1 cellular context compared by ENCODE assay signal in the genomic region with DNA sequence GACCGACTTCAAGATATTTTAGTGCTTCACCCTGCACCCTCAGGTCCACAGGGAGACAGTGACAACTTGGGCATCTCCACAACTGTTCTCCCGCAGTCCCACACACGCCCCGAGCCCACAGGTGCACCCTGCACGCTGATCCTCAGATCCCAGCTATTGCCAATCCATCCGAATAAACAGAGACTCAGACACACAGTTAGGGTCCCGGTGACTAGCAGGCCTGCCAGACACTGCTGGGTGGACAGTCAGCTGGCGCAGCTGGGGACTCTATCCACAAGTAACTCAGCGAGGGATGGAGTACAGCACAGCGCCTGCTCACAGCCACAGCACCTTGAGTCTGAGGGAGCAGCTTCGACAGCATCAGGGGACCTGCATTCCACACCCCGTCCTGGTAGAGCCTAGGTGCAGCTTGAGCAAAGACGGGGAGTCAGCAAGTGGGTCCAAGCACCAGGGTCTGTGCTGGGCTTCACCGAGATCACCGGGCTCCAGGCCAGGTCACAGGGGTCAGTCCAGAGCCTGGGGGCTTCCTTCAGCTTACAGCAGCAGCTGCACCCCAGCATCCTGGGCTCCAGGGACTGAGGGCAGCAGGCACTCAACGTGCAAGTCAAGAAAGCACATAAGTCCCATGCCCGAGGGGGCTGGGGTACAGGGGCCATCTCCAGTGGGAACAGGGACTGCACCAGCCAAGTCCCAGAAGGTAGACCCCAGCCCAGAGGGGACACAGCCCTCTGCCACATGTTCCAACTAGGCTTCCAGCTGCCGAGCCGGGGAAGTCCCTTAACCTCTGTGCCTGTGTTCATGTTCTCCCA.
TF ChIP-seq lines count a peak whose summit lies in the region.

No MANE protein-coding gene starts in this region.

TF ChIP-seq in K562, 482 proteins besides CTCF, POLR2A, EP300 and RAD21 (continued from another document and continues in another):
- TF ChIP-seq, protein P1, sequence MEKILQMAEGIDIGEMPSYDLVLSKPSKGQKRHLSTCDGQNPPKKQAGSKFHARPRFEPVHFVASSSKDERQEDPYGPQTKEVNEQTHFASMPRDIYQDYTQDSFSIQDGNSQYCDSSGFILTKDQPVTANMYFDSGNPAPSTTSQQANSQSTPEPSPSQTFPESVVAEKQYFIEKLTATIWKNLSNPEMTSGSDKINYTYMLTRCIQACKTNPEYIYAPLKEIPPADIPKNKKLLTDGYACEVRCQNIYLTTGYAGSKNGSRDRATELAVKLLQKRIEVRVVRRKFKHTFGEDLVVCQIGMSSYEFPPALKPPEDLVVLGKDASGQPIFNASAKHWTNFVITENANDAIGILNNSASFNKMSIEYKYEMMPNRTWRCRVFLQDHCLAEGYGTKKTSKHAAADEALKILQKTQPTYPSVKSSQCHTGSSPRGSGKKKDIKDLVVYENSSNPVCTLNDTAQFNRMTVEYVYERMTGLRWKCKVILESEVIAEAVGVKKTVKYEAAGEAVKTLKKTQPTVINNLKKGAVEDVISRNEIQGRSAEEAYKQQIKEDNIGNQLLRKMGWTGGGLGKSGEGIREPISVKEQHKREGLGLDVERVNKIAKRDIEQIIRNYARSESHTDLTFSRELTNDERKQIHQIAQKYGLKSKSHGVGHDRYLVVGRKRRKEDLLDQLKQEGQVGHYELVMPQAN (IDR thresholded peaks at IDR 0.05; ENCODE audit: borderline replicate concordance) = no peak
- TF ChIP-seq NFIC (IDR thresholded peaks at IDR 0.05) (peak; percentile 3; the same call in 1 of the 2 replicates), ARNT (IDR thresholded peaks at IDR 0.05) (no peak), PML (IDR thresholded peaks at IDR 0.05; ENCODE audit: low read length) (0 out of 2 replicates have a peak, but pooled peaks have one; percentile 15), ZNF79 (CRISPR knock-in tag; IDR thresholded peaks at IDR 0.05; ENCODE audit: low read depth) (no peak), ZNF583 (CRISPR knock-in tag; IDR thresholded peaks at IDR 0.05) (no peak), RBM14 (IDR thresholded peaks at IDR 0.05; ENCODE audit: borderline replicate concordance, insufficient read depth, low read depth, low read length) (no peak), ZC3H11A (IDR thresholded peaks at IDR 0.05; ENCODE audit: low read depth, low read length) (no peak), EGR1 (conservative IDR thresholded peaks at IDR 0.05) (no peak), ZNF253 (CRISPR knock-in tag; conservative IDR thresholded peaks at IDR 0.05) (no peak; the same call in 1 of the 2 replicates), HMG20B (CRISPR knock-in tag; IDR thresholded peaks at IDR 0.05) (no peak), CREM (IDR thresholded peaks at IDR 0.05; ENCODE audit: low read depth) (0 out of 2 replicates have a peak, but pooled peaks have one; percentile 32), TAF1 (IDR thresholded peaks at IDR 0.05; ENCODE audit: control insufficient read depth, extremely low read depth, insufficient read depth, low read length, severe bottlenecking) (peak; percentile 4), MYNN (IDR thresholded peaks at IDR 0.05) (peak; percentile 54), MYNN (CRISPR knock-in tag; IDR thresholded peaks at IDR 0.05) (no peak), ZNF354B (CRISPR knock-in tag; IDR thresholded peaks at IDR 0.05) (no peak), PHB2 (IDR thresholded peaks at IDR 0.05; ENCODE audit: low read depth) (no peak), MED1 (CRISPR knock-in tag; IDR thresholded peaks at IDR 0.05; ENCODE audit: borderline replicate concordance) (no peak), JUN (IDR thresholded peaks at IDR 0.05; ENCODE audit: borderline replicate concordance, low read depth, low read length) (no peak), JUN (CRISPR knock-in tag; IDR thresholded peaks at IDR 0.05; ENCODE audit: borderline replicate concordance) (no peak), MAFG (tag; conservative IDR thresholded peaks at IDR 0.05) (no peak), RNF2 (IDR thresholded peaks at IDR 0.05) (no peak)
- TF ChIP-seq, protein P2, sequence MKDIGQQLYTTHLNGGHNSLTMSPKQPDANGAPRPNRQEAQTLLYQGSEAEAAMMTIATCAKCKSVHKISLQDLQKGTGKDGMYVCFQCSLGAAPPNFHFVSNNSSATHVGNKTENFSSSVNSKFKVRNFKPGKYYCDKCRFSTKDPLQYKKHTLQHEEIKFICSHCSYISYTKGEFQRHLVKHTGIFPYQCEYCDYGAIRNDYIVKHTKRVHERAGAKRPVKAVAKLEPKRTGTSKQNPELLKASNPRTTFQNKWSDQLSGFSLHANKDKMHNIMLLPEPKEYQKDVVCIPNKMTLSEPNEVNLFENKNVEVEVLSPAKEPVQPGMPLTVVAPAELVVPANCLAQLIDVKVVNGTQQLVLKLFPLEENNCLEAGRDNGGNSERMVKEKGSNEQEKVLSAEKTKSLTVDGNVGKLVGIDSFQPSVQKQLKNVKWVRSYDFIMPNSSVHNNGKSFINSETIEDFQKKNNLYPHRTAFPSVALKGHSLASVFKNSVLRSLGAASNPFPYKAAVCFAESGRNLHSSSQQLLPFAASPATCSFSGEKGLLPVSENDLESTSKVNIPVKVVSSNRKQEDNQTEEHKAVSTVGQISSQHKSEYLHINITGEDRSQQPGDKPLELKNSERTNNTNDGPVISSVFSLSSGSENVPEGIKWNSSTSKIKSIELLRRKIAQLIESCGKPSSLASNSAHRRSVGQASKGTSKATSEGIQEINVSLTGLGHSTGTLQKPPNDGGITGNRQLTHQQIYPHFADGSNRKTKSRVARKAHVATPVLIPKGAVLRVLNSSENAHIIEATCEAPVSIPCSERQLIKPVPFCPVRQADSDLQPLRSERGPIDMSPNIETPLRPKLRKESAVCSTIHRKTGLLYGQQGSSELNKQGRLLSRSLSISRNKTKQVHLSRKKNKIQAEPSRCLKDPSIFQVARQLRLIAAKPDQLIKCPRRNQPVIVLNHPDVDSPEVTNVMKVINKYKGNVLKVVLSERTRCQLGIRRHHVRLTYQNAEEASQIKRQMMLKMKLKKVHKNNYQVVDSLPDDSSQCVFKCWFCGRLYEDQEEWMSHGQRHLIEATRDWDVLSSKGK (CRISPR knock-in tag; IDR thresholded peaks at IDR 0.05) = no peak
- TF ChIP-seq, protein P3, sequence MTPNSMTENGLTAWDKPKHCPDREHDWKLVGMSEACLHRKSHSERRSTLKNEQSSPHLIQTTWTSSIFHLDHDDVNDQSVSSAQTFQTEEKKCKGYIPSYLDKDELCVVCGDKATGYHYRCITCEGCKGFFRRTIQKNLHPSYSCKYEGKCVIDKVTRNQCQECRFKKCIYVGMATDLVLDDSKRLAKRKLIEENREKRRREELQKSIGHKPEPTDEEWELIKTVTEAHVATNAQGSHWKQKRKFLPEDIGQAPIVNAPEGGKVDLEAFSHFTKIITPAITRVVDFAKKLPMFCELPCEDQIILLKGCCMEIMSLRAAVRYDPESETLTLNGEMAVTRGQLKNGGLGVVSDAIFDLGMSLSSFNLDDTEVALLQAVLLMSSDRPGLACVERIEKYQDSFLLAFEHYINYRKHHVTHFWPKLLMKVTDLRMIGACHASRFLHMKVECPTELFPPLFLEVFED (CRISPR knock-in tag; conservative IDR thresholded peaks at IDR 0.05) = no peak
- TF ChIP-seq, protein P4, sequence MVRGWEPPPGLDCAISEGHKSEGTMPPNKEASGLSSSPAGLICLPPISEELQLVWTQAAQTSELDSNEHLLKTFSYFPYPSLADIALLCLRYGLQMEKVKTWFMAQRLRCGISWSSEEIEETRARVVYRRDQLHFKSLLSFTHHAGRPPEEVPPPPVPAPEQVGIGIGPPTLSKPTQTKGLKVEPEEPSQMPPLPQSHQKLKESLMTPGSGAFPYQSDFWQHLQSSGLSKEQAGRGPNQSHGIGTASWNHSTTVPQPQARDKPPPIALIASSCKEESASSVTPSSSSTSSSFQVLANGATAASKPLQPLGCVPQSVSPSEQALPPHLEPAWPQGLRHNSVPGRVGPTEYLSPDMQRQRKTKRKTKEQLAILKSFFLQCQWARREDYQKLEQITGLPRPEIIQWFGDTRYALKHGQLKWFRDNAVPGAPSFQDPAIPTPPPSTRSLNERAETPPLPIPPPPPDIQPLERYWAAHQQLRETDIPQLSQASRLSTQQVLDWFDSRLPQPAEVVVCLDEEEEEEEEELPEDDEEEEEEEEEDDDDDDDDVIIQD (CRISPR knock-in tag; IDR thresholded peaks at IDR 0.05) = no peak
- TF ChIP-seq, protein P5, sequence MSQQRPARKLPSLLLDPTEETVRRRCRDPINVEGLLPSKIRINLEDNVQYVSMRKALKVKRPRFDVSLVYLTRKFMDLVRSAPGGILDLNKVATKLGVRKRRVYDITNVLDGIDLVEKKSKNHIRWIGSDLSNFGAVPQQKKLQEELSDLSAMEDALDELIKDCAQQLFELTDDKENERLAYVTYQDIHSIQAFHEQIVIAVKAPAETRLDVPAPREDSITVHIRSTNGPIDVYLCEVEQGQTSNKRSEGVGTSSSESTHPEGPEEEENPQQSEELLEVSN (IDR thresholded peaks at IDR 0.05; ENCODE audit: borderline replicate concordance in 1 of 2, extremely low read depth in 1 of 2, insufficient read depth in 1 of 2, insufficient read length in 1 of 2, low read depth in 1 of 2, low read length in 1 of 2, poor library complexity in 1 of 2, severe bottlenecking in 1 of 2) = no peak
- TF ChIP-seq, protein P6, sequence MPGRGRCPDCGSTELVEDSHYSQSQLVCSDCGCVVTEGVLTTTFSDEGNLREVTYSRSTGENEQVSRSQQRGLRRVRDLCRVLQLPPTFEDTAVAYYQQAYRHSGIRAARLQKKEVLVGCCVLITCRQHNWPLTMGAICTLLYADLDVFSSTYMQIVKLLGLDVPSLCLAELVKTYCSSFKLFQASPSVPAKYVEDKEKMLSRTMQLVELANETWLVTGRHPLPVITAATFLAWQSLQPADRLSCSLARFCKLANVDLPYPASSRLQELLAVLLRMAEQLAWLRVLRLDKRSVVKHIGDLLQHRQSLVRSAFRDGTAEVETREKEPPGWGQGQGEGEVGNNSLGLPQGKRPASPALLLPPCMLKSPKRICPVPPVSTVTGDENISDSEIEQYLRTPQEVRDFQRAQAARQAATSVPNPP (IDR thresholded peaks at IDR 0.05; ENCODE audit: borderline replicate concordance, insufficient read depth, insufficient read length) = no peak
- TF ChIP-seq, protein P7, sequence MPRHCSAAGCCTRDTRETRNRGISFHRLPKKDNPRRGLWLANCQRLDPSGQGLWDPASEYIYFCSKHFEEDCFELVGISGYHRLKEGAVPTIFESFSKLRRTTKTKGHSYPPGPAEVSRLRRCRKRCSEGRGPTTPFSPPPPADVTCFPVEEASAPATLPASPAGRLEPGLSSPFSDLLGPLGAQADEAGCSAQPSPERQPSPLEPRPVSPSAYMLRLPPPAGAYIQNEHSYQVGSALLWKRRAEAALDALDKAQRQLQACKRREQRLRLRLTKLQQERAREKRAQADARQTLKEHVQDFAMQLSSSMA (CRISPR knock-in tag; IDR thresholded peaks at IDR 0.05) = no peak
- TF ChIP-seq, protein P8, sequence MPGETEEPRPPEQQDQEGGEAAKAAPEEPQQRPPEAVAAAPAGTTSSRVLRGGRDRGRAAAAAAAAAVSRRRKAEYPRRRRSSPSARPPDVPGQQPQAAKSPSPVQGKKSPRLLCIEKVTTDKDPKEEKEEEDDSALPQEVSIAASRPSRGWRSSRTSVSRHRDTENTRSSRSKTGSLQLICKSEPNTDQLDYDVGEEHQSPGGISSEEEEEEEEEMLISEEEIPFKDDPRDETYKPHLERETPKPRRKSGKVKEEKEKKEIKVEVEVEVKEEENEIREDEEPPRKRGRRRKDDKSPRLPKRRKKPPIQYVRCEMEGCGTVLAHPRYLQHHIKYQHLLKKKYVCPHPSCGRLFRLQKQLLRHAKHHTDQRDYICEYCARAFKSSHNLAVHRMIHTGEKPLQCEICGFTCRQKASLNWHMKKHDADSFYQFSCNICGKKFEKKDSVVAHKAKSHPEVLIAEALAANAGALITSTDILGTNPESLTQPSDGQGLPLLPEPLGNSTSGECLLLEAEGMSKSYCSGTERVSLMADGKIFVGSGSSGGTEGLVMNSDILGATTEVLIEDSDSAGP (CRISPR knock-in tag; IDR thresholded peaks at IDR 0.05) = no peak
- TF ChIP-seq, protein P9, sequence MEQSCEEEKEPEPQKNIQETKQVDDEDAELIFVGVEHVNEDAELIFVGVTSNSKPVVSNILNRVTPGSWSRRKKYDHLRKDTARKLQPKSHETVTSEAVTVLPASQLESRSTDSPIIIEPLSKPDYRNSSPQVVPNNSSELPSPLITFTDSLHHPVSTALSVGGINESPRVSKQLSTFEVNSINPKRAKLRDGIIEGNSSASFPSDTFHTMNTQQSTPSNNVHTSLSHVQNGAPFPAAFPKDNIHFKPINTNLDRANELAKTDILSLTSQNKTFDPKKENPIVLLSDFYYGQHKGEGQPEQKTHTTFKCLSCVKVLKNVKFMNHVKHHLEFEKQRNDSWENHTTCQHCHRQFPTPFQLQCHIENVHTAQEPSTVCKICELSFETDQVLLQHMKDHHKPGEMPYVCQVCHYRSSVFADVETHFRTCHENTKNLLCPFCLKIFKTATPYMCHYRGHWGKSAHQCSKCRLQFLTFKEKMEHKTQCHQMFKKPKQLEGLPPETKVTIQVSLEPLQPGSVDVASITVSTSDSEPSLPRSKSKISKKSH (CRISPR knock-in tag; IDR thresholded peaks at IDR 0.05) = no peak
- TF ChIP-seq, protein P10, sequence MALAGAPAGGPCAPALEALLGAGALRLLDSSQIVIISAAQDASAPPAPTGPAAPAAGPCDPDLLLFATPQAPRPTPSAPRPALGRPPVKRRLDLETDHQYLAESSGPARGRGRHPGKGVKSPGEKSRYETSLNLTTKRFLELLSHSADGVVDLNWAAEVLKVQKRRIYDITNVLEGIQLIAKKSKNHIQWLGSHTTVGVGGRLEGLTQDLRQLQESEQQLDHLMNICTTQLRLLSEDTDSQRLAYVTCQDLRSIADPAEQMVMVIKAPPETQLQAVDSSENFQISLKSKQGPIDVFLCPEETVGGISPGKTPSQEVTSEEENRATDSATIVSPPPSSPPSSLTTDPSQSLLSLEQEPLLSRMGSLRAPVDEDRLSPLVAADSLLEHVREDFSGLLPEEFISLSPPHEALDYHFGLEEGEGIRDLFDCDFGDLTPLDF (CRISPR knock-in tag; IDR thresholded peaks at IDR 0.05) = peak; percentile 61; the same call in 1 of the 2 replicates
- TF ChIP-seq, protein P11, sequence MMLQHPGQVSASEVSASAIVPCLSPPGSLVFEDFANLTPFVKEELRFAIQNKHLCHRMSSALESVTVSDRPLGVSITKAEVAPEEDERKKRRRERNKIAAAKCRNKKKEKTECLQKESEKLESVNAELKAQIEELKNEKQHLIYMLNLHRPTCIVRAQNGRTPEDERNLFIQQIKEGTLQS (IDR thresholded peaks at IDR 0.05) = no peak
- TF ChIP-seq, protein P11 (CRISPR knock-in tag; conservative IDR thresholded peaks at IDR 0.05) = no peak
- TF ChIP-seq, protein P12, sequence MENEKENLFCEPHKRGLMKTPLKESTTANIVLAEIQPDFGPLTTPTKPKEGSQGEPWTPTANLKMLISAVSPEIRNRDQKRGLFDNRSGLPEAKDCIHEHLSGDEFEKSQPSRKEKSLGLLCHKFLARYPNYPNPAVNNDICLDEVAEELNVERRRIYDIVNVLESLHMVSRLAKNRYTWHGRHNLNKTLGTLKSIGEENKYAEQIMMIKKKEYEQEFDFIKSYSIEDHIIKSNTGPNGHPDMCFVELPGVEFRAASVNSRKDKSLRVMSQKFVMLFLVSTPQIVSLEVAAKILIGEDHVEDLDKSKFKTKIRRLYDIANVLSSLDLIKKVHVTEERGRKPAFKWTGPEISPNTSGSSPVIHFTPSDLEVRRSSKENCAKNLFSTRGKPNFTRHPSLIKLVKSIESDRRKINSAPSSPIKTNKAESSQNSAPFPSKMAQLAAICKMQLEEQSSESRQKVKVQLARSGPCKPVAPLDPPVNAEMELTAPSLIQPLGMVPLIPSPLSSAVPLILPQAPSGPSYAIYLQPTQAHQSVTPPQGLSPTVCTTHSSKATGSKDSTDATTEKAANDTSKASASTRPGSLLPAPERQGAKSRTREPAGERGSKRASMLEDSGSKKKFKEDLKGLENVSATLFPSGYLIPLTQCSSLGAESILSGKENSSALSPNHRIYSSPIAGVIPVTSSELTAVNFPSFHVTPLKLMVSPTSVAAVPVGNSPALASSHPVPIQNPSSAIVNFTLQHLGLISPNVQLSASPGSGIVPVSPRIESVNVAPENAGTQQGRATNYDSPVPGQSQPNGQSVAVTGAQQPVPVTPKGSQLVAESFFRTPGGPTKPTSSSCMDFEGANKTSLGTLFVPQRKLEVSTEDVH (IDR thresholded peaks at IDR 0.05; ENCODE audit: low read depth, partially characterized antibody) = no peak
